In the genomic region with DNA sequence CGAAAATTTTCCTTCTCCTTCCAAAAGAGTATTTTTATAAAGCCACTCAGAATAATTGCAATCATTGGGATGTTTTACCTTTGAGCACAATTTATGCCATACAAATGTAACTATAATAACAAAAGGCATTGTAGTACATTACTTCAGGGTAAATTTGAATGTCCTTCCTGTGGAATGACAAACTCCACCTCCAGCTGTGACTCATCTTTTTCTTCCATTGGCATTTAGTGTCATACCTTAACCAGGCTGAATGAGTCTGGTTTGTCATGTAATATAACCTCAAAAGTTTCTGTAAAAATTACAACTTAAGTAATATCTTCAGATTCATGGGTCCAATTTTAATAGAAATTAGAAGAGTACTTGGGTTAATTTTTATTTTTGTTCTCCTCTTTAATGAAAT, we compare ENCODE assay signal across 24 cellular contexts.
DNase-seq lines count a peak whose midpoint lies in the region; ATAC-seq lines count a peak whose summit lies in the region.
"Had no signal": no experiment of that assay in that cellular context is flagged by ENCODE, and none has a peak within 500 bp of the region (broad histone marks: within the 10 kb centered on the region; RNA-seq: fewer than 3 reads in every experiment).

No MANE protein-coding gene starts in this region.

- DNase-seq in ELR (ENCODE audit: low read depth) = peak; percentile 2
- peak; percentile 1 for DNase-seq in LoVo (ENCODE audit: low spot score)
- DNase-seq in dermis microvascular lymphatic vessel endothelial cell (ENCODE audit: low read depth in 2 of 2) = peak; percentile 30 to 41
- peak; percentile 33 to 58 for DNase-seq in lung microvascular endothelial cell (ENCODE audit: low read depth in 2 of 2)
- DNase-seq in C1 segment of cervical spinal cord (lab: John Stamatoyannopoulos, UW) = no peak
- DNase-seq in NCI-H774 (lab: John Stamatoyannopoulos, UW) = no peak
- no peak for DNase-seq in activated gamma-delta T cell treated with Interleukin-2 at 50 U/mL for 16 hours
- DNase-seq: activated CD4-positive, alpha-beta T cell treated with anti-CD3 and anti-CD28 coated beads for 48 hours; activated naive CD4-positive, alpha-beta T cell; activated T-cell treated with anti-CD3 and anti-CD28 coated beads, Interleukin-2, amount 50 U/mL, for 4 hours; Calu3; colonic mucosa; endodermal cell; Karpas-422; left cardiac atrium; NCI-H1048; NCI-H1694 treated with DMSO at 0.1 percent for 48 hours; NCI-H526; psoas muscle; RPMI8226; SK-N-SH; stimulated activated CD4-positive, alpha-beta T cell treated with anti-CD3 and anti-CD28 coated beads, Interleukin-1b, Interleukin-23, amount 100 ng/mL, for 48 hours; upper lobe of right lung had no signal

- no peak for ATAC-seq in GM18907 (IDR thresholded peaks at IDR 0.05; ENCODE audit: unreplicated experiment)
- ATAC-seq: activated T-cell treated with anti-CD3 and anti-CD28 coated beads, Interleukin-2, amount 50 U/mL, for 4 hours; left cardiac atrium; psoas muscle; upper lobe of right lung had no signal

Comparison
In these comparisons a context has a peak if more than half of its experiments do, and no peak if none do; other contexts are left out.
1. DNase-seq: peak in ELR (single experiment), LoVo (single experiment), dermis microvascular lymphatic vessel endothelial cell (2 of 2) and lung microvascular endothelial cell (2 of 2); none in C1 segment of cervical spinal cord (0 of 14), NCI-H774 (single experiment) and activated gamma-delta T cell treated with Interleukin-2 at 50 U/mL for 16 hours (single experiment).